Comparison of ENCODE assay signal across 8 cellular contexts in genomic region chr10:92691591-92692084, GRCh38. TPM values are rescaled to one million over a fixed set of nuclear protein-coding genes. Genes with fewer than 3 reads are reported as not detected.
DNase-seq lines count a peak whose midpoint lies in the region; ATAC-seq and TF ChIP-seq lines count a peak whose summit lies in the region.

No MANE protein-coding gene starts in this region.

- intact Hi-C loops in heart right ventricle (cut with DNase I): loop anchor here in 7 of 10 donors (2.0 to 10.0 kb wide), 9 partner anchors 65 to 186 kb away; partner anchors contain the start of gene EXOC6 (in 1 of the 7)

- WGBS in heart right ventricle, 2 donors: 15 to 30% methylated on average over 35 of the region's 35 CpGs

- peak; percentile 28 to 77 (median 52) for ATAC-seq in heart right ventricle

- peaks cover 0 to 41% (median 5%) of the 10 kb centered on the region in 9 donors for H3K36me3 ChIP-seq in heart right ventricle

- in situ Hi-C loops in GM13977 (cut with MboI; ENCODE audit: low pct_unique_long_range_greater_than_20kb, low sequenced_read_pairs, unreplicated experiment): no loop called here

- peaks cover 0 to under 1% (median 0%) of the 10 kb centered on the region in 11 donors for H3K9me3 ChIP-seq in heart right ventricle

- H3K27ac ChIP-seq in heart right ventricle: peak overlapping the region; percentile 57 to 95 (median 92)

- TF ChIP-seq CTCF in GM13977 (IDR thresholded peaks at IDR 0.05; ENCODE audit: extremely low read depth, insufficient read depth, missing control alignments) (no peak), WI38 (IDR thresholded peaks at IDR 0.05; ENCODE audit: low read depth, low read length) (no peak), heart right ventricle (IDR thresholded peaks at IDR 0.05) (no peak), foreskin fibroblast (IDR thresholded peaks at IDR 0.05; ENCODE audit: low read depth, low read length) (no peak)

- peaks cover 0 to 85% (median 71%) of the 10 kb centered on the region in 7 donors for H3K27me3 ChIP-seq in heart right ventricle

- H3K4me1 ChIP-seq in heart right ventricle: peaks cover 0 to 42% (median 25%) of the 10 kb centered on the region in 9 donors

- DNase-seq in GM13977 (ENCODE audit: low spot score) (peak; percentile 50), heart right ventricle (peak; percentile 58 to 67), pulmonary artery endothelial cell (ENCODE audit: low read depth, low spot score) (peak; percentile 56), DMS 273 (lab: John Stamatoyannopoulos, UW; ENCODE audit: unreplicated experiment) (no peak), NCI-H2196 treated with DMSO at 0.1 percent for 48 hours (lab: John Stamatoyannopoulos, UW; ENCODE audit: unreplicated experiment) (no peak), SK-N-DZ (ENCODE audit: low spot score) (no peak), foreskin fibroblast (no peak)

- H3K4me3 ChIP-seq in WI38 (ENCODE audit: low read depth, low read length) (peak overlapping the region; percentile 88), heart right ventricle (peak overlapping the region; percentile 18 to 78 (median 67)), foreskin fibroblast (ENCODE audit: low read depth in 1 of 2, low read length in 2 of 2) (peak overlapping the region in 1 of 2 donors; percentile 61)

RNA-seq across cellular contexts. Expression of gene HHEX, which starts 1.9 kb away (rescaled TPM):
- 1 to 10 TPM; 1.8 to 8.7 (median 4.3) TPM for total RNA-seq in heart right ventricle
- polyA plus RNA-seq in heart right ventricle: 1 to 10 TPM; 3.8 to 5.2 TPM
- 46.5 and 50.5 TPM in 2 replicates for total RNA-seq in pulmonary artery endothelial cell
- 0.53 and 2.4 TPM in 2 replicates for polyA plus RNA-seq in SK-N-DZ (2014; cell fraction: cytosol; rRNA removed)
- polyA plus RNA-seq in SK-N-DZ (2014; cell fraction: nucleus; rRNA removed): 1.4 and 5.1 TPM in 2 replicates

Comparison
In these comparisons a context has a peak if more than half of its experiments do, and no peak if none do; other contexts are left out.
1. DNase-seq: peak in GM13977 (single experiment), heart right ventricle (2 of 2) and pulmonary artery endothelial cell (single experiment); none in DMS 273 (single experiment), NCI-H2196 treated with DMSO at 0.1 percent for 48 hours (single experiment), SK-N-DZ (single experiment) and foreskin fibroblast (0 of 2).